In genomic region chr9:127910613-127911205, GRCh38 we compare ENCODE assay signal across 9 cellular contexts. TPM values are rescaled to one million over a fixed set of nuclear protein-coding genes. Genes with fewer than 3 reads are reported as not detected.
A peak's percentile ranks its signal among the peaks of the same experiment; 100 is the strongest.
DNase-seq lines count a peak whose midpoint lies in the region; ATAC-seq and TF ChIP-seq lines count a peak whose summit lies in the region.
"Had no signal": no experiment of that assay in that cellular context is flagged by ENCODE, and none has a peak within 500 bp of the region (broad histone marks: within the 10 kb centered on the region; RNA-seq: fewer than 3 reads in every experiment).

No MANE protein-coding gene starts in this region.

- no peaks in the 10 kb centered on the region for H3K27me3 ChIP-seq in Peyer's patch
- H3K27me3 ChIP-seq in fibroblast of lung (ENCODE audit: control insufficient read depth, insufficient read depth, low read length) = no peaks in the 10 kb centered on the region
- no peaks in the 10 kb centered on the region for H3K27me3 ChIP-seq in testis

- intact Hi-C loops in testis (cut with DNase I; ENCODE audit: low total_unique reads) = no loop called here

- no peak overlapping the region for H3K9ac ChIP-seq in fibroblast of lung (ENCODE audit: insufficient read depth, low read length)

- no peak overlapping the region for H3K4me2 ChIP-seq in fibroblast of lung (ENCODE audit: extremely low read depth, insufficient read depth, low read length)

- TF ChIP-seq CTCF in Peyer's patch (IDR thresholded peaks at IDR 0.05) (peak in 3 of 6 experiments; percentile 16 to 40 (median 34)), fibroblast of lung (conservative IDR thresholded peaks at IDR 0.05 in 1 of 2, IDR thresholded peaks at IDR 0.05 in 1 of 2; ENCODE audit: low read depth in 1 of 2, low read length in 2 of 2) (no peak), testis (IDR thresholded peaks at IDR 0.05) (peak in 1 of 3 experiments; percentile 21)

- WGBS in testis, 2 donors = 57 to 60% methylated on average over 6 of the region's 6 CpGs

- H3K79me2 ChIP-seq in fibroblast of lung (ENCODE audit: control insufficient read depth, insufficient read depth, low read length) = no peaks in the 10 kb centered on the region

- H3K27ac Mint-ChIP-seq in activated T-cell treated with anti-CD3 and anti-CD28 coated beads, Interleukin-2, amount 50 U/mL, for 72 hours = peak overlapping the region; percentile 74

- no peak for DNase-seq in activated T-cell treated with anti-CD3 and anti-CD28 coated beads, Interleukin-2, amount 50 U/mL, for 72 hours
- no peak for DNase-seq in activated T-cell treated with anti-CD3 and anti-CD28 coated beads for 4 hours
- DNase-seq in Peyer's patch = no peak
- DNase-seq in fibroblast of lung (ENCODE audit: low read depth in 2 of 2) = peak; percentile 38 to 47
- DNase-seq in testis = peak; percentile 46
- DNase-seq in NCI-H1105 (lab: John Stamatoyannopoulos, UW) = no peak
- DNase-seq in iPS-NIHi11 (ENCODE audit: low spot score) = no peak

- H3K9me3 ChIP-seq in Peyer's patch (no peaks in the 10 kb centered on the region), fibroblast of lung (ENCODE audit: control insufficient read depth, insufficient read depth, low read depth, low read length) (no peaks in the 10 kb centered on the region), testis (no peaks in the 10 kb centered on the region)
- H3K9me3 ChIP-seq: neutrophil had no signal

- H4K20me1 ChIP-seq in fibroblast of lung (ENCODE audit: control insufficient read depth, extremely low read depth, insufficient read depth, low read length) = no peaks in the 10 kb centered on the region

- TF ChIP-seq POLR2A in Peyer's patch (IDR thresholded peaks at IDR 0.05) = no peak
- TF ChIP-seq POLR2A in testis (IDR thresholded peaks at IDR 0.05) = no peak

- peak overlapping the region; percentile 36 to 60 for H3K4me3 Mint-ChIP-seq in activated T-cell treated with anti-CD3 and anti-CD28 coated beads, Interleukin-2, amount 50 U/mL, for 72 hours

- H3K4me1 Mint-ChIP-seq in activated T-cell treated with anti-CD3 and anti-CD28 coated beads, Interleukin-2, amount 50 U/mL, for 72 hours (ENCODE audit: low read depth) = peaks cover 61% of the 10 kb centered on the region

- H3K27ac ChIP-seq in Peyer's patch (peak overlapping the region in 3 of 4 donors; percentile 2 to 65 (median 63)), fibroblast of lung (ENCODE audit: insufficient read depth, low read length) (no peak overlapping the region), testis (no peak overlapping the region)
- H3K27ac ChIP-seq: neutrophil had no signal

- peaks cover 0 to 2% of the 10 kb centered on the region in 2 donors for H3K36me3 Mint-ChIP-seq in activated T-cell treated with anti-CD3 and anti-CD28 coated beads, Interleukin-2, amount 50 U/mL, for 72 hours (ENCODE audit: insufficient read depth in 2 of 2)

- no peak for ATAC-seq in activated T-cell treated with anti-CD3 and anti-CD28 coated beads, Interleukin-2, amount 50 U/mL, for 72 hours (replicated peaks in 1 of 2)
- no peak for ATAC-seq in HG03108 (IDR thresholded peaks at IDR 0.05; ENCODE audit: unreplicated experiment)

- no peak overlapping the region for H2AFZ ChIP-seq in fibroblast of lung (ENCODE audit: low read length)

- H3K27me3 Mint-ChIP-seq in activated T-cell treated with anti-CD3 and anti-CD28 coated beads, Interleukin-2, amount 50 U/mL, for 72 hours (ENCODE audit: low read depth) = no peaks in the 10 kb centered on the region

- peaks cover 0 to 49% (median 0%) of the 10 kb centered on the region in 3 donors for H3K36me3 ChIP-seq in Peyer's patch
- peaks cover 18% of the 10 kb centered on the region for H3K36me3 ChIP-seq in fibroblast of lung (ENCODE audit: control insufficient read depth, insufficient read depth, low read length)
- no peaks in the 10 kb centered on the region for H3K36me3 ChIP-seq in testis (ENCODE audit: low read depth, missing control alignments)
- H3K36me3 ChIP-seq: neutrophil had no signal

- H3K4me3 ChIP-seq in Peyer's patch = no peak overlapping the region
- no peak overlapping the region for H3K4me3 ChIP-seq in fibroblast of lung (replicated peaks in 1 of 4; ENCODE audit: control extremely low read depth in 1 of 4, insufficient read depth in 1 of 4, low read depth in 3 of 4, low read length in 4 of 4)
- no peak overlapping the region for H3K4me3 ChIP-seq in testis

- no peaks in the 10 kb centered on the region for H3K9me3 Mint-ChIP-seq in activated T-cell treated with anti-CD3 and anti-CD28 coated beads, Interleukin-2, amount 50 U/mL, for 72 hours

- H3K4me1 ChIP-seq in Peyer's patch (peaks cover 2 to 40% (median 34%) of the 10 kb centered on the region in 4 donors), fibroblast of lung (ENCODE audit: control insufficient read depth, extremely low read depth, insufficient read depth, low read length) (peaks cover 16% of the 10 kb centered on the region), testis (peaks cover 32% of the 10 kb centered on the region)

RNA-seq across cellular contexts. Expression of gene ST6GALNAC4, which starts 6.1 kb away (rescaled TPM):
- 10 to 100 TPM; 28.1 to 30.5 TPM for total RNA-seq in activated T-cell treated with anti-CD3 and anti-CD28 coated beads, Interleukin-2, amount 50 U/mL, for 72 hours
- total RNA-seq in Peyer's patch (100 to 1,000 TPM in 1 of 4 donors, 10 to 100 TPM in 3; 39.9 to 119 (median 46.7) TPM), fibroblast of lung (28.1 and 32.6 TPM in 2 replicates), testis (10 to 100 TPM; 18.8 to 24.7 TPM)
- polyA plus RNA-seq in fibroblast of lung (16.4 and 18.4 TPM in 2 replicates), testis (ENCODE audit: insufficient read depth, low read depth, low replicate concordance) (10.3 TPM)
- 24.3 and 33.4 TPM in 2 replicates for polyA plus RNA-seq in fibroblast of lung (2012)
- 33.5 and 37.8 TPM in 2 replicates for polyA minus RNA-seq in fibroblast of lung (ENCODE audit: low replicate concordance)

RNA-seq across cellular contexts. Expression of gene ST6GALNAC6, which starts 11.3 kb away (rescaled TPM):
- total RNA-seq in activated T-cell treated with anti-CD3 and anti-CD28 coated beads, Interleukin-2, amount 50 U/mL, for 72 hours = 10 to 100 TPM; 74.4 to 75.6 TPM
- total RNA-seq in Peyer's patch = 10 to 100 TPM in 3 of 4 donors, 1 to 10 TPM in 1; 7.7 to 88.3 (median 18.9) TPM
- 60.9 and 69.5 TPM in 2 replicates for total RNA-seq in fibroblast of lung
- 53.3 and 56.0 TPM in 2 replicates for polyA plus RNA-seq in fibroblast of lung
- 74.8 and 76.3 TPM in 2 replicates for polyA plus RNA-seq in fibroblast of lung (2012)
- 129 and 139 TPM in 2 replicates for polyA minus RNA-seq in fibroblast of lung (ENCODE audit: low replicate concordance)
- total RNA-seq in testis = 10 to 100 TPM; 46.3 to 70.3 TPM
- polyA plus RNA-seq in testis (ENCODE audit: insufficient read depth, low read depth, low replicate concordance) = 43.0 TPM

RNA-seq across cellular contexts. Expression of gene PIP5KL1, which starts 19.9 kb away (rescaled TPM):
- total RNA-seq in activated T-cell treated with anti-CD3 and anti-CD28 coated beads, Interleukin-2, amount 50 U/mL, for 72 hours = 1 to 10 TPM; 4.4 to 6.4 TPM
- total RNA-seq in Peyer's patch = 1 to 10 TPM in 1 of 4 donors, not detected in 3; 2.5 TPM
- total RNA-seq in fibroblast of lung = 0.77 and 2.5 TPM in 2 replicates
- polyA plus RNA-seq in fibroblast of lung = 0.84 and 1.9 TPM in 2 replicates
- 2.0 and 3.6 TPM in 2 replicates for polyA plus RNA-seq in fibroblast of lung (2012)
- polyA minus RNA-seq in fibroblast of lung (ENCODE audit: low replicate concordance) = 2.9 TPM in 1 of 2 replicates, not detected in the other
- 10 to 100 TPM in 1 of 2 donors, 1 to 10 TPM in 1; 8.4 to 10.2 TPM for total RNA-seq in testis
- polyA plus RNA-seq in testis (ENCODE audit: insufficient read depth, low read depth, low replicate concordance) = 3.9 TPM

RNA-seq across cellular contexts. Expression of gene DPM2, which starts 26.9 kb away (rescaled TPM):
- 10 to 100 TPM; 44.2 to 51.1 TPM for total RNA-seq in activated T-cell treated with anti-CD3 and anti-CD28 coated beads, Interleukin-2, amount 50 U/mL, for 72 hours
- total RNA-seq in Peyer's patch (10 to 100 TPM; 20.6 to 27.3 (median 22.1) TPM), fibroblast of lung (8.5 and 11.7 TPM in 2 replicates), testis (10 to 100 TPM; 33.5 to 36.4 TPM)
- polyA plus RNA-seq in fibroblast of lung (24.1 and 36.2 TPM in 2 replicates), testis (ENCODE audit: insufficient read depth, low read depth, low replicate concordance) (46.6 TPM)
- polyA plus RNA-seq in fibroblast of lung (2012) = 33.2 and 44.8 TPM in 2 replicates
- 67.0 and 102 TPM in 2 replicates for polyA minus RNA-seq in fibroblast of lung (ENCODE audit: low replicate concordance)

RNA-seq across cellular contexts. Expression of gene AK1, which starts 33.2 kb away (rescaled TPM):
- 10 to 100 TPM; 37.7 to 41.9 TPM for total RNA-seq in activated T-cell treated with anti-CD3 and anti-CD28 coated beads, Interleukin-2, amount 50 U/mL, for 72 hours
- total RNA-seq in Peyer's patch = 10 to 100 TPM in 3 of 4 donors, 1 to 10 TPM in 1; 2.5 to 22.3 (median 18.4) TPM
- 46.7 and 47.6 TPM in 2 replicates for total RNA-seq in fibroblast of lung
- 73.1 and 80.6 TPM in 2 replicates for polyA plus RNA-seq in fibroblast of lung
- 139 and 154 TPM in 2 replicates for polyA plus RNA-seq in fibroblast of lung (2012)
- polyA minus RNA-seq in fibroblast of lung (ENCODE audit: low replicate concordance) = 75.8 and 109 TPM in 2 replicates
- total RNA-seq in testis = 100 to 1,000 TPM in 1 of 2 donors, 10 to 100 TPM in 1; 86.7 to 103 TPM
- polyA plus RNA-seq in testis (ENCODE audit: insufficient read depth, low read depth, low replicate concordance) = 154 TPM

Comparison
In these comparisons a context has a peak if more than half of its experiments do, and no peak if none do; other contexts are left out.
1. DNase-seq: peak in fibroblast of lung (2 of 2) and testis (single experiment); none in activated T-cell treated with anti-CD3 and anti-CD28 coated beads, Interleukin-2, amount 50 U/mL, for 72 hours (0 of 2), activated T-cell treated with anti-CD3 and anti-CD28 coated beads for 4 hours (single experiment), Peyer's patch (0 of 3), NCI-H1105 (single experiment) and iPS-NIHi11 (single experiment).
2. H3K27ac ChIP-seq: peak in Peyer's patch (3 of 4); none in fibroblast of lung (single experiment) and testis (0 of 2).